In genomic region chr22:25182131-25183110, GRCh38 we compare ENCODE assay signal across 31 cellular contexts. TPM values are rescaled to one million over a fixed set of nuclear protein-coding genes. Genes with fewer than 3 reads are reported as not detected.
A peak's percentile ranks its signal among the peaks of the same experiment; 100 is the strongest.
DNase-seq lines count a peak whose midpoint lies in the region; ATAC-seq and TF ChIP-seq lines count a peak whose summit lies in the region.
"Had no signal": no experiment of that assay in that cellular context is flagged by ENCODE, and none has a peak within 500 bp of the region (broad histone marks: within the 10 kb centered on the region; RNA-seq: fewer than 3 reads in every experiment).

No MANE protein-coding gene starts in this region.

- peak overlapping the region; percentile 30 for H3K9ac ChIP-seq in adipocyte (ENCODE audit: low read length)

- intact Hi-C loops in transverse colon (cut with DNase I; ENCODE audit: low total_unique reads) = no loop called here

- no peak overlapping the region for H3K4me3 ChIP-seq in AG10803 (ENCODE audit: low read length)
- H3K4me3 ChIP-seq in adipocyte (ENCODE audit: low read length) = no peak overlapping the region
- no peak overlapping the region for H3K4me3 ChIP-seq in fibroblast of the aortic adventitia (ENCODE audit: low read depth, low read length)
- no peak overlapping the region for H3K4me3 ChIP-seq in transverse colon
- H3K4me3 ChIP-seq: cardiac muscle cell, dorsolateral prefrontal cortex, left ventricle myocardium inferior, mucosa of descending colon, SK-N-MC had no signal

- no peak overlapping the region for H3K4me3 Mint-ChIP-seq in neural crest cell
- H3K4me3 Mint-ChIP-seq: activated naive CD4-positive, alpha-beta T cell treated with anti-CD3 and anti-CD28 coated beads for 36 hours; activated T-cell treated with anti-CD3 and anti-CD28 coated beads, Interleukin-2, amount 50 U/mL, for 4 hours; B cell; immature natural killer cell; nephron had no signal

- no peaks in the 10 kb centered on the region for H3K27me3 Mint-ChIP-seq in neural crest cell (ENCODE audit: low read depth)

- H3K4me1 Mint-ChIP-seq in neural crest cell = no peaks in the 10 kb centered on the region
- H3K4me1 Mint-ChIP-seq: B cell had no signal

- TF ChIP-seq CTCF in AG10803 (conservative IDR thresholded peaks at IDR 0.05; ENCODE audit: low read length) = no peak
- TF ChIP-seq CTCF in fibroblast of the aortic adventitia (IDR thresholded peaks at IDR 0.05; ENCODE audit: insufficient read depth, low read length) = no peak
- no peak for TF ChIP-seq CTCF in neural crest cell (conservative IDR thresholded peaks at IDR 0.05)
- no peak for TF ChIP-seq CTCF in GM10266 (IDR thresholded peaks at IDR 0.05; ENCODE audit: control insufficient read depth, insufficient read depth, low read depth, missing control alignments)
- TF ChIP-seq CTCF in transverse colon (IDR thresholded peaks at IDR 0.05) = no peak

- H3K9me3 Mint-ChIP-seq in neural crest cell = peaks cover 5% of the 10 kb centered on the region

- H3K27ac ChIP-seq in transverse colon = no peak overlapping the region
- H3K27ac ChIP-seq: cardiac muscle cell, left ventricle myocardium inferior, SK-N-MC had no signal

- ATAC-seq in GM21717 (IDR thresholded peaks at IDR 0.05; ENCODE audit: unreplicated experiment) (no peak), GM21528 (IDR thresholded peaks at IDR 0.05; ENCODE audit: low FRiP score, unreplicated experiment) (no peak)
- ATAC-seq: activated T-cell treated with anti-CD3 and anti-CD28 coated beads, Interleukin-2, amount 50 U/mL, for 4 hours; mucosa of descending colon had no signal

- H3K36me3 Mint-ChIP-seq in neural crest cell (ENCODE audit: low read depth) = peaks cover 17% of the 10 kb centered on the region

- H3K36me3 ChIP-seq in adipocyte (ENCODE audit: control insufficient read depth, insufficient read depth, low read length, severe bottlenecking) (no peaks in the 10 kb centered on the region), transverse colon (peaks cover 0 to 13% (median 4%) of the 10 kb centered on the region in 4 donors)

- 88 to 89% methylated on average over 3 to 9 of the region's 10 CpGs for WGBS in transverse colon (ENCODE audit: low coverage in 1 of 2), 2 donors

- in situ Hi-C loops in transverse colon (cut with MboI; ENCODE audit: low pct_ligation_motif_present in 1 of 4, low pct_unique_long_range_greater_than_20kb in 1 of 4, low sequenced_read_pairs in 3 of 4) = no loop called here

- TF ChIP-seq POLR2A in transverse colon (IDR thresholded peaks at IDR 0.05) = no peak

- H3K9me3 ChIP-seq in adipocyte (ENCODE audit: control insufficient read depth, low read length) (peaks cover 16% of the 10 kb centered on the region), transverse colon (no peaks in the 10 kb centered on the region)
- H3K9me3 ChIP-seq: Caco-2, mucosa of descending colon had no signal

- no peak for TF ChIP-seq EP300 in transverse colon (IDR thresholded peaks at IDR 0.05; ENCODE audit: low read depth)

- H3K27me3 ChIP-seq in adipocyte (replicated peaks; ENCODE audit: control insufficient read depth, insufficient read depth, low read length) (no peaks in the 10 kb centered on the region), transverse colon (no peaks in the 10 kb centered on the region)
- H3K27me3 ChIP-seq: cardiac muscle cell, dorsolateral prefrontal cortex had no signal

- H3K4me1 ChIP-seq in adipocyte (ENCODE audit: control insufficient read depth, insufficient read depth, low read length) = peaks cover 8% of the 10 kb centered on the region
- H3K4me1 ChIP-seq in transverse colon = no peaks in the 10 kb centered on the region
- H3K4me1 ChIP-seq: Caco-2, left ventricle myocardium inferior had no signal

- DNase-seq in AG10803 (ENCODE audit: low read depth) = peak; percentile 12
- no peak for DNase-seq in adipocyte (ENCODE audit: low read depth)
- DNase-seq in fibroblast of the aortic adventitia (ENCODE audit: low read depth) = peak; percentile 40
- DNase-seq in neural crest cell (ENCODE audit: low read depth, low spot score) = no peak
- no peak for DNase-seq in GM10266 (ENCODE audit: extremely low spot score)
- DNase-seq in transverse colon = no peak
- DNase-seq: activated CD4-positive, alpha-beta T cell treated with anti-CD3 and anti-CD28 coated beads for 48 hours; activated naive CD4-positive, alpha-beta T cell treated with anti-CD3 and anti-CD28 coated beads for 36 hours; activated T-cell treated with anti-CD3 and anti-CD28 coated beads, Interleukin-2, amount 50 U/mL, for 4 hours; amniotic stem cell; Caco-2; foreskin fibroblast; immature natural killer cell; IMR-90; left ventricle myocardium inferior; mucosa of descending colon; NCI-H2081 treated with DMSO at 0.1 percent for 48 hours; NCI-H345; NCI-H774; RPMI8226 had no signal

- peak overlapping the region; percentile 69 for H3K27ac Mint-ChIP-seq in neural crest cell (ENCODE audit: unreplicated experiment)
- H3K27ac Mint-ChIP-seq: activated naive CD4-positive, alpha-beta T cell treated with anti-CD3 and anti-CD28 coated beads for 36 hours; B cell; immature natural killer cell had no signal

RNA-seq across cellular contexts. Expression of gene CRYBB3, which starts 17.2 kb away (rescaled TPM):
- total RNA-seq in fibroblast of the aortic adventitia (ENCODE audit: low replicate concordance) (not detected in 2 replicates), neural crest cell (not detected in 2 replicates), transverse colon (1 to 10 TPM in 1 of 4 donors, not detected in 3; 1.2 TPM)
- total RNA-seq: A172; activated naive CD4-positive, alpha-beta T cell treated with anti-CD3 and anti-CD28 coated beads for 36 hours; B cell; Caco-2; cardiac muscle cell; Daoy; IMR-90; left ventricle myocardium inferior; urinary bladder had no signal

RNA-seq across cellular contexts. Expression of gene CRYBB2, which starts 37.0 kb away (rescaled TPM):
- total RNA-seq in fibroblast of the aortic adventitia (ENCODE audit: low replicate concordance) (not detected in 2 replicates), neural crest cell (not detected in 2 replicates), transverse colon (1 to 10 TPM in 1 of 4 donors, not detected in 3; 2.2 TPM)
- total RNA-seq: A172; activated naive CD4-positive, alpha-beta T cell treated with anti-CD3 and anti-CD28 coated beads for 36 hours; B cell; Caco-2; cardiac muscle cell; Daoy; IMR-90; left ventricle myocardium inferior; T-helper 2 cell treated with Interferon-gamma antibody and Interleukin-4, amounts not matched to agents 100 ng/mL and 5 ng/mL, for 36 hours; urinary bladder had no signal

Comparison
In these comparisons a context has a peak if more than half of its experiments do, and no peak if none do; other contexts are left out.
1. DNase-seq: peak in AG10803 (single experiment) and fibroblast of the aortic adventitia (single experiment); none in adipocyte (single experiment), neural crest cell (single experiment), GM10266 (single experiment) and transverse colon (single experiment).